Comparison of ENCODE assay signal across 1 cellular context in the genomic region with DNA sequence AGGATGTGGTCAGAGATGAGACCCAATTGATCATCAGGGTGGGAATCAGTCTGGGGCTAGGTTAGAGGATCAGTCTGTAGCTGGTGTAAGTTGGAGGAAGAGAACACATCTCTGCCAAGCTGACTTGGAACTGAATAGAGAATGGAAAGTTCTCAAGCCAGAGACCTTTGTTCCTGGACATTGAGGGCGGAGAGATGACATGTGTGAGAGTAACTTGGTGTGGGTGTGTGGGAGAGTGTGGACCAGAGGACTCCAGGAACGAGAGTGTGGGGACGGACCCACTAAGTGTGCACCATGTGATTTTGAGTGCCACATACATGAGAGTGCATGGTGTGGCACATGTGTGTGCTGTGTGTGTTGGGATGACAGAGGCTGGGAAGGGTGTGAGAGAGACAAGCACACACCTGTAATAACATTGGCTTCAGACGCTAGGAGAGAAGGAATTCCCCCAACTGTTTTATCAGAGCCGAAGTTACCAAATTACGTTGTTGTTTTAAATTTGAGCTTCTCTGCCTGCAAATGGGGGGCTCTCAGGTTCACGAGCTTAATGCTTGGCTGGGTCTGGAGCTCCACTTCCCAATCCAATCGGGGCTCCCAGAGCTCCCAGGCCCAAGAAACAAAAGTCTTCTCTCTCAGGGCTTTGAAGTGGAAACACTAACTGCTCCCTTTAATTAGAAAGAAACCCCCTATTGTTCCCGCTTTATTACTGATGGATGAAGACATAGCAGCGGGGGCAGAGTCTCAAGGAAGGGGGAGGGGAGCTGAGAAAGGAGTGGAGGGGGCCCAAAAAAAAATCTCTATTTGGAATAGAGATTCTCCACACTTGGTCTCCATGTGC.
TF ChIP-seq lines count a peak whose summit lies in the region.

No MANE protein-coding gene starts in this region.

TF ChIP-seq in IMR-90, 13 proteins besides CTCF, POLR2A, EP300 and RAD21:
- TF ChIP-seq MXI1 (IDR thresholded peaks at IDR 0.05; ENCODE audit: borderline replicate concordance, low read depth, low read length) (no peak), RCOR1 (IDR thresholded peaks at IDR 0.05; ENCODE audit: insufficient replicate concordance, low read length) (no peak), RFX5 (IDR thresholded peaks at IDR 0.05; ENCODE audit: low read depth, low read length) (no peak), BHLHE40 (IDR thresholded peaks at IDR 0.05; ENCODE audit: low read depth, low read length) (no peak), CEBPB (IDR thresholded peaks at IDR 0.05; ENCODE audit: low read depth, low read length) (no peak), FOS (IDR thresholded peaks at IDR 0.05; ENCODE audit: low read depth, low read length) (no peak), MAZ (IDR thresholded peaks at IDR 0.05; ENCODE audit: borderline replicate concordance, low read depth, low read length) (no peak), CHD1 (IDR thresholded peaks at IDR 0.05; ENCODE audit: low read depth, low read length) (no peak), MAFK (IDR thresholded peaks at IDR 0.05; ENCODE audit: low read depth, low read length) (no peak), NFE2L2 (IDR thresholded peaks at IDR 0.05; ENCODE audit: low read depth, low read length) (no peak), SMC3 (IDR thresholded peaks at IDR 0.05; ENCODE audit: low read depth, low read length) (no peak)
- TF ChIP-seq, protein P1, sequence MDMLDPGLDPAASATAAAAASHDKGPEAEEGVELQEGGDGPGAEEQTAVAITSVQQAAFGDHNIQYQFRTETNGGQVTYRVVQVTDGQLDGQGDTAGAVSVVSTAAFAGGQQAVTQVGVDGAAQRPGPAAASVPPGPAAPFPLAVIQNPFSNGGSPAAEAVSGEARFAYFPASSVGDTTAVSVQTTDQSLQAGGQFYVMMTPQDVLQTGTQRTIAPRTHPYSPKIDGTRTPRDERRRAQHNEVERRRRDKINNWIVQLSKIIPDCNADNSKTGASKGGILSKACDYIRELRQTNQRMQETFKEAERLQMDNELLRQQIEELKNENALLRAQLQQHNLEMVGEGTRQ (IDR thresholded peaks at IDR 0.05; ENCODE audit: low read depth, low read length), result no peak
- TF ChIP-seq, protein P2, sequence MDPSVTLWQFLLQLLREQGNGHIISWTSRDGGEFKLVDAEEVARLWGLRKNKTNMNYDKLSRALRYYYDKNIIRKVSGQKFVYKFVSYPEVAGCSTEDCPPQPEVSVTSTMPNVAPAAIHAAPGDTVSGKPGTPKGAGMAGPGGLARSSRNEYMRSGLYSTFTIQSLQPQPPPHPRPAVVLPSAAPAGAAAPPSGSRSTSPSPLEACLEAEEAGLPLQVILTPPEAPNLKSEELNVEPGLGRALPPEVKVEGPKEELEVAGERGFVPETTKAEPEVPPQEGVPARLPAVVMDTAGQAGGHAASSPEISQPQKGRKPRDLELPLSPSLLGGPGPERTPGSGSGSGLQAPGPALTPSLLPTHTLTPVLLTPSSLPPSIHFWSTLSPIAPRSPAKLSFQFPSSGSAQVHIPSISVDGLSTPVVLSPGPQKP (IDR thresholded peaks at IDR 0.05; ENCODE audit: borderline replicate concordance, low read depth, low read length), result no peak
TF ChIP-seq in IMR-90: peak in this region for 0.
